8 cellular contexts compared by ENCODE assay signal in genomic region chr7:150962743-150963399, GRCh38. TPM values are rescaled to one million over a fixed set of nuclear protein-coding genes. Genes with fewer than 3 reads are reported as not detected.
DNase-seq lines count a peak whose midpoint lies in the region; ATAC-seq and TF ChIP-seq lines count a peak whose summit lies in the region.

No MANE protein-coding gene starts in this region.

- H3K23ac ChIP-seq in IMR-90 (ENCODE audit: low read depth, low read length), result no peak overlapping the region

- no peaks in the 10 kb centered on the region for H4K20me1 ChIP-seq in IMR-90 (ENCODE audit: insufficient read depth, low read length)

- no peak overlapping the region for H2BK15ac ChIP-seq in IMR-90 (ENCODE audit: low read depth, low read length)

- no peak overlapping the region for H3K27ac Mint-ChIP-seq in activated B cell treated with CpG ODN at 0.5 μM for 24 hours

- DNase-seq in BE2C, result peak; percentile 89
- DNase-seq in IMR-90, result peak; percentile 37
- peak; percentile 36 for DNase-seq in activated B cell treated with CpG ODN at 0.5 μM for 24 hours
- peak; percentile 81 for DNase-seq in cerebellar cortex (ENCODE audit: low spot score)
- DNase-seq in right lobe of liver, result peak in 1 of 3 donors; percentile 68
- DNase-seq in stimulated activated CD8-positive, alpha-beta memory T cell treated with anti-CD3 and anti-CD28 coated beads, Interleukin-4, amount 100 ng/mL, for 24 hours (ENCODE audit: low read depth), result peak; percentile 43
- DNase-seq in cortex of kidney (lab: John Stamatoyannopoulos, UW), result no peak

- no peak overlapping the region for H2AK5ac ChIP-seq in IMR-90 (ENCODE audit: low read depth, low read length)

- in situ Hi-C loops in IMR-90 (cut with MboI; ENCODE audit: low sequenced_read_pairs), result no loop called here

- TF ChIP-seq POLR2A in IMR-90 (IDR thresholded peaks at IDR 0.05; ENCODE audit: low read depth, low read length), result no peak
- no peak for TF ChIP-seq POLR2A in right lobe of liver (IDR thresholded peaks at IDR 0.05)

- peak overlapping the region; percentile 92; the same call in 1 of the 2 replicates for H4K91ac ChIP-seq in IMR-90 (ENCODE audit: insufficient read depth, low read depth, low read length)

- peaks cover 68% of the 10 kb centered on the region for H3K4me1 ChIP-seq in BE2C
- H3K4me1 ChIP-seq in IMR-90 (ENCODE audit: control insufficient read depth, insufficient read depth, low read length), result peaks cover 13% of the 10 kb centered on the region; the same call in 1 of the 2 replicates
- H3K4me1 ChIP-seq in right lobe of liver, result no peaks in the 10 kb centered on the region

- BruUV-seq in IMR-90 (replicated peaks; lab: Mats Ljungman, UMichigan), result no TSS peak

- H3K4me2 ChIP-seq in IMR-90 (ENCODE audit: low read depth, low read length), result no peak overlapping the region

- no peaks in the 10 kb centered on the region for H3K9me3 ChIP-seq in BE2C
- no peaks in the 10 kb centered on the region for H3K9me3 ChIP-seq in IMR-90 (ENCODE audit: control insufficient read depth, insufficient read depth, low read length)
- H3K9me3 ChIP-seq in right lobe of liver, result no peaks in the 10 kb centered on the region

- H2AFZ ChIP-seq in IMR-90 (replicated peaks; ENCODE audit: low read length, poor library complexity), result peak overlapping the region; percentile 61

- H3K9me1 ChIP-seq in IMR-90 (ENCODE audit: insufficient read depth, low read length), result no peaks in the 10 kb centered on the region

- POLR2A ChIA-PET in IMR-90 (lab: Charles Lee; ENCODE audit: unreplicated experiment), result no interaction called here
- POLR2A ChIA-PET in activated B cell treated with CpG ODN at 0.5 μM for 24 hours (lab: Charles Lee), result no interaction called here

- H3K9ac ChIP-seq in IMR-90 (ENCODE audit: low read depth, low read length), result peak overlapping the region; percentile 61; the same call in 1 of the 2 replicates

- H3K14ac ChIP-seq in IMR-90 (replicated peaks; ENCODE audit: low read depth, low read length), result no peak overlapping the region

- peaks cover 45% of the 10 kb centered on the region for H3K27me3 Mint-ChIP-seq in activated B cell treated with CpG ODN at 0.5 μM for 24 hours

- no peak overlapping the region; the same call in 1 of the 2 replicates for H3K56ac ChIP-seq in IMR-90 (ENCODE audit: extremely low read depth, insufficient read depth, low read length)

- H3K4me3 Mint-ChIP-seq in activated B cell treated with CpG ODN at 0.5 μM for 24 hours, result no peak overlapping the region

- WGBS in IMR-90 (ENCODE audit: extremely low coverage in 2 of 2, insufficient read length in 1 of 2), 2 experiments, result 0% methylated on average over 1 of the region's 19 CpGs; no CpG with 5 or more reads in 1 of the 2 experiments
- WGBS in right lobe of liver (ENCODE audit: insufficient coverage, low coverage, low lambda C conversion rate, missing lambda C conversion rate), result 22% methylated on average over 6 of the region's 19 CpGs

- dilution Hi-C loops in IMR-90 (cut with HindIII; ENCODE audit: low sequenced_read_pairs, unreplicated experiment), result no loop called here

- H2AK9ac ChIP-seq in IMR-90 (replicated peaks; ENCODE audit: low read depth, low read length, poor library complexity), result no peak overlapping the region

- H3K4ac ChIP-seq in IMR-90 (ENCODE audit: low read depth, low read length), result peak overlapping the region; percentile 71; the same call in 1 of the 2 replicates

- TF ChIP-seq CTCF in BE2C (IDR thresholded peaks at IDR 0.05; ENCODE audit: low read depth, low read length) (peak; percentile 96), IMR-90 (conservative IDR thresholded peaks at IDR 0.05; ENCODE audit: low read depth, low read length) (peak; percentile 90), activated B cell treated with CpG ODN at 0.5 μM for 24 hours (IDR thresholded peaks at IDR 0.05) (no peak), right lobe of liver (IDR thresholded peaks at IDR 0.05) (peak; percentile 63 to 74 (median 70))

- H3K4me3 ChIP-seq in BE2C (ENCODE audit: low read depth, low read length), result no peak overlapping the region
- no peak overlapping the region for H3K4me3 ChIP-seq in IMR-90 (ENCODE audit: insufficient read depth, low read depth, low read length)
- no peak overlapping the region for H3K4me3 ChIP-seq in right lobe of liver

- ATAC-seq in GM19043 (IDR thresholded peaks at IDR 0.05; ENCODE audit: low read depth, unreplicated experiment), result peak; percentile 73
- peak; percentile 91 for ATAC-seq in IMR-90 (ENCODE audit: low read depth)
- peak; percentile 94 for ATAC-seq in activated B cell treated with CpG ODN at 0.5 μM for 24 hours (ENCODE audit: low read depth)
- peak; percentile 66 to 85 (median 74) for ATAC-seq in right lobe of liver

- peaks cover 14% of the 10 kb centered on the region for H3K36me3 ChIP-seq in BE2C
- H3K36me3 ChIP-seq in IMR-90 (ENCODE audit: control insufficient read depth, insufficient read depth, low read length), result no peaks in the 10 kb centered on the region
- no peaks in the 10 kb centered on the region for H3K36me3 ChIP-seq in right lobe of liver

- TF ChIP-seq RAD21 in IMR-90 (IDR thresholded peaks at IDR 0.05; ENCODE audit: low read length), result peak; percentile 90

- CTCF ChIA-PET in IMR-90 (lab: Yijun Ruan, JAX), result interaction anchor here (0.6 to 2.4 kb wide), 17 partner anchors 9 to 193 kb away, joined by 3 to 18 read pairs (median 3); partner anchors contain the start of gene ABCB8
- CTCF ChIA-PET in activated B cell treated with CpG ODN at 0.5 μM for 24 hours (lab: Charles Lee), result interaction anchor here (0.6 to 3.0 kb wide), 11 partner anchors 17 to 329 kb away, joined by 3 to 22 read pairs (median 5); no protein-coding TSS in a partner anchor

- no peak overlapping the region for H2BK5ac ChIP-seq in IMR-90 (ENCODE audit: low read depth, low read length, poor library complexity, severe bottlenecking)

- H2BK20ac ChIP-seq in IMR-90 (ENCODE audit: low read depth, low read length), result no peak overlapping the region

- peak overlapping the region; percentile 79; the same call in 1 of the 2 replicates for H3K27ac ChIP-seq in IMR-90 (ENCODE audit: insufficient read depth, low read length)
- H3K27ac ChIP-seq in right lobe of liver, result no peak overlapping the region

- H3K79me1 ChIP-seq in IMR-90 (ENCODE audit: low read depth in 1 of 2, low read length in 2 of 2), result no peaks in the 10 kb centered on the region

- H2BK120ac ChIP-seq in IMR-90 (ENCODE audit: low read depth, low read length), result peak overlapping the region; percentile 66

- H3K18ac ChIP-seq in IMR-90 (ENCODE audit: low read depth, low read length), result peak overlapping the region; percentile 37; the same call in 1 of the 2 replicates

- H3K9me3 Mint-ChIP-seq in activated B cell treated with CpG ODN at 0.5 μM for 24 hours, result no peaks in the 10 kb centered on the region

- no peaks in the 10 kb centered on the region for H3K4me1 Mint-ChIP-seq in activated B cell treated with CpG ODN at 0.5 μM for 24 hours

- peak overlapping the region; percentile 78 to 85; a peak in 2 of 4 replicates for H4K8ac ChIP-seq in IMR-90 (ENCODE audit: low read depth in 2 of 2, low read length in 2 of 2)

- H3K27me3 ChIP-seq in BE2C, result no peaks in the 10 kb centered on the region
- H3K27me3 ChIP-seq in IMR-90 (ENCODE audit: control insufficient read depth, insufficient read depth, low read length), result no peaks in the 10 kb centered on the region; the same call in 1 of the 2 replicates
- H3K27me3 ChIP-seq in right lobe of liver, result no peaks in the 10 kb centered on the region

- H4K5ac ChIP-seq in IMR-90 (ENCODE audit: low read depth, low read length), result peak overlapping the region; percentile 43; the same call in 1 of the 2 replicates

- no peaks in the 10 kb centered on the region for H3K36me3 Mint-ChIP-seq in activated B cell treated with CpG ODN at 0.5 μM for 24 hours (ENCODE audit: low read depth)

- intact Hi-C loops in IMR-90 (cut with micrococcal nuclease), result loop anchor here (1.0 to 2.0 kb wide), 5 partner anchors 23 to 210 kb away; no protein-coding TSS in a partner anchor
- intact Hi-C loops in activated B cell treated with CpG ODN at 0.5 μM for 24 hours (cut with micrococcal nuclease), result loop anchor here (1.0 to 2.0 kb wide), 4 partner anchors 23 to 148 kb away; no protein-coding TSS in a partner anchor
- intact Hi-C loops in right lobe of liver (cut with DNase I), result no loop called here

TF ChIP-seq in IMR-90, 13 proteins besides CTCF, POLR2A, EP300 and RAD21:
- TF ChIP-seq RFX5 (IDR thresholded peaks at IDR 0.05; ENCODE audit: low read depth, low read length) (no peak), RCOR1 (IDR thresholded peaks at IDR 0.05; ENCODE audit: insufficient replicate concordance, low read length) (no peak), MAZ (IDR thresholded peaks at IDR 0.05; ENCODE audit: borderline replicate concordance, low read depth, low read length) (peak; percentile 35; the same call in 1 of the 2 replicates), SMC3 (IDR thresholded peaks at IDR 0.05; ENCODE audit: low read depth, low read length) (peak; percentile 71)

RNA-seq across cellular contexts. Expression of gene KCNH2, which starts 15.2 kb away (rescaled TPM):
- 637 TPM for polyA plus RNA-seq in BE2C (2012; ENCODE audit: insufficient read depth, insufficient read length, low read depth)
- total RNA-seq in IMR-90 (2012; rRNA removed), result 0.56 and 0.90 TPM in 2 replicates
- 1.6 and 2.1 TPM in 2 replicates for polyA plus RNA-seq in IMR-90 (2012; rRNA removed)
- 0.74 and 2.5 TPM in 2 replicates for polyA plus RNA-seq in IMR-90 (2012; cell fraction: cytosol; rRNA removed)
- polyA plus RNA-seq in IMR-90 (2012; cell fraction: nucleus; rRNA removed; ENCODE audit: low replicate concordance), result 1.2 and 2.0 TPM in 2 replicates
- total RNA-seq in activated B cell treated with CpG ODN at 0.5 μM for 24 hours, result 0.12 and 0.29 TPM in 2 replicates
- under 1 TPM in 5 of 6 experiments, not detected in 1; 0.11 to 0.69 (median 0.18) TPM for total RNA-seq in right lobe of liver

RNA-seq across cellular contexts. Expression of gene NOS3, which starts 27.9 kb away (rescaled TPM):
- 19.0 TPM for polyA plus RNA-seq in BE2C (2012; ENCODE audit: insufficient read depth, insufficient read length, low read depth)
- total RNA-seq in IMR-90 (2012; rRNA removed), result 0.28 and 0.72 TPM in 2 replicates
- polyA plus RNA-seq in IMR-90 (2012; rRNA removed), result 2.0 and 2.9 TPM in 2 replicates
- 1.2 and 1.9 TPM in 2 replicates for polyA plus RNA-seq in IMR-90 (2012; cell fraction: cytosol; rRNA removed)
- 1.0 and 3.3 TPM in 2 replicates for polyA plus RNA-seq in IMR-90 (2012; cell fraction: nucleus; rRNA removed; ENCODE audit: low replicate concordance)
- total RNA-seq in activated B cell treated with CpG ODN at 0.5 μM for 24 hours, result 0.10 and 0.22 TPM in 2 replicates
- total RNA-seq in right lobe of liver, result 1 to 10 TPM; 2.4 to 9.2 (median 5.0) TPM

Comparison
In these comparisons a context has a peak if more than half of its experiments do, and no peak if none do; other contexts are left out.
1. intact Hi-C loops: an anchor here in IMR-90 (1.0 to 2.0 kb wide) and activated B cell treated with CpG ODN at 0.5 μM for 24 hours (1.0 to 2.0 kb wide); none called in right lobe of liver.